Comparison of ENCODE assay signal across 16 cellular contexts in the genomic region with DNA sequence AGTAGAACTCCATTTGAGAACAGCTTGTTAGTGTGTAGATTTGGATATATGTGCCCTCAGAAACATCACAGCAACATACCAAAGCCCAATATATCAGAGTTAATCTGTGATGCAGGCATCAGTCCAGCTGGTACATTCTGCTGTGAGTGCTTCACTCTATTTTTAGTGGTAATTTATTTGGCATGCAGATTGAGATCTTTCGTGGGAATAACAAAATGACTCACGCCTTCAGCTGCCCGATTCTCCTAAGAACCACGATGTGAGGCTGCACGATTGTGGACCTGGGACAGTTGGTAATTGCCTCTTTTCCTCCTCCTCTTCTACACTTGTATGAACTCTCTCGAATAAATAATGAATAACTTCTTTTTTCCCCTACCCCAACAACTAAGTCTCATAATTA.
DNase-seq lines count a peak whose midpoint lies in the region; ATAC-seq and TF ChIP-seq lines count a peak whose summit lies in the region.
"Had no signal": no experiment of that assay in that cellular context is flagged by ENCODE, and none has a peak within 500 bp of the region (broad histone marks: within the 10 kb centered on the region; RNA-seq: fewer than 3 reads in every experiment).

No MANE protein-coding gene starts in this region.

- no peaks in the 10 kb centered on the region for H3K79me1 ChIP-seq in mesenchymal stem cell (replicated peaks; ENCODE audit: low read length, poor library complexity, severe bottlenecking)

- TF ChIP-seq CTCF in cardiac fibroblast (IDR thresholded peaks at IDR 0.05; ENCODE audit: low read depth, low read length) = no peak

- H3K4me1 ChIP-seq in mesenchymal stem cell (ENCODE audit: control insufficient read depth, insufficient read depth, low read depth, low read length) (no peaks in the 10 kb centered on the region), aorta (ENCODE audit: control insufficient read depth in 1 of 2, insufficient read depth in 2 of 2, low read length in 2 of 2) (no peaks in the 10 kb centered on the region)
- H3K4me1 ChIP-seq: A549 had no signal

- WGBS in mesenchymal stem cell = 62% methylated on average over 6 of the region's 6 CpGs
- 5% methylated on average over 6 of the region's 6 CpGs for WGBS in aorta, 2 donors

- no peak overlapping the region for H3K18ac ChIP-seq in mesenchymal stem cell (ENCODE audit: low read depth in 1 of 2, low read length in 2 of 2)

- H2BK120ac ChIP-seq in mesenchymal stem cell (ENCODE audit: low read depth, low read length) = no peak overlapping the region

- no peaks in the 10 kb centered on the region for H3K27me3 ChIP-seq in mesenchymal stem cell (ENCODE audit: control insufficient read depth in 1 of 2, insufficient read depth in 1 of 2, low read length in 2 of 2)
- no peaks in the 10 kb centered on the region for H3K27me3 ChIP-seq in aorta (ENCODE audit: control insufficient read depth in 1 of 2, insufficient read depth in 2 of 2, low read length in 1 of 2)

- no peak overlapping the region for H3K4me2 ChIP-seq in mesenchymal stem cell (ENCODE audit: low read length, poor library complexity, severe bottlenecking)
- H3K4me2 ChIP-seq: A549 had no signal

- H3K4ac ChIP-seq in mesenchymal stem cell (ENCODE audit: low read depth in 1 of 2, low read length in 2 of 2) = no peak overlapping the region

- peak; percentile 48 for ATAC-seq in Right ventricle myocardium inferior
- peak; percentile 88 for ATAC-seq in aorta (ENCODE audit: low FRiP score)
- ATAC-seq in HG02623 (IDR thresholded peaks at IDR 0.05; ENCODE audit: unreplicated experiment) = no peak
- ATAC-seq: A549 had no signal

- intact Hi-C loops in Right ventricle myocardium inferior (cut with DNase I) (no loop called here), cardiac septum (cut with DNase I) (no loop called here), aorta (cut with DNase I) (no loop called here)

- H2BK12ac ChIP-seq in mesenchymal stem cell (ENCODE audit: low read length in 2 of 2) = no peak overlapping the region

- H3K23ac ChIP-seq in mesenchymal stem cell (ENCODE audit: low read length in 2 of 2) = no peak overlapping the region

- peaks cover 5% of the 10 kb centered on the region for H3K9me3 ChIP-seq in mesenchymal stem cell (ENCODE audit: control insufficient read depth, low read length)
- no peaks in the 10 kb centered on the region for H3K9me3 ChIP-seq in aorta (ENCODE audit: control insufficient read depth, low read length)
- H3K9me3 ChIP-seq: A549 had no signal

- H3K14ac ChIP-seq in mesenchymal stem cell (ENCODE audit: low read length in 2 of 2) = no peak overlapping the region

- H2AK5ac ChIP-seq in mesenchymal stem cell (ENCODE audit: low read length, severe bottlenecking) = no peak overlapping the region

- no peak overlapping the region for H3K4me3 ChIP-seq in cardiac fibroblast (replicated peaks in 1 of 2; ENCODE audit: low read depth in 2 of 2, low read length in 2 of 2)
- peak overlapping the region in 1 of 2 experiments; percentile 18 for H3K4me3 ChIP-seq in mesenchymal stem cell (ENCODE audit: insufficient read depth in 1 of 2, low read depth in 1 of 2, low read length in 2 of 2)
- peak overlapping the region in 1 of 2 donors; percentile 72 for H3K4me3 ChIP-seq in aorta (ENCODE audit: low read length in 2 of 2)
- H3K4me3 ChIP-seq: A549 had no signal

- no peak overlapping the region for H3K9ac ChIP-seq in mesenchymal stem cell (ENCODE audit: low read length)

- H4K91ac ChIP-seq in mesenchymal stem cell (ENCODE audit: low read length) = no peak overlapping the region

- H3K36me3 ChIP-seq in mesenchymal stem cell (ENCODE audit: control insufficient read depth in 1 of 2, insufficient read depth in 2 of 2, low read depth in 1 of 2, low read length in 2 of 2) (no peaks in the 10 kb centered on the region), aorta (ENCODE audit: control insufficient read depth in 1 of 2, insufficient read depth in 2 of 2, low read length in 1 of 2) (no peaks in the 10 kb centered on the region)

- no peak overlapping the region for H2BK5ac ChIP-seq in mesenchymal stem cell (ENCODE audit: low read depth, low read length, poor library complexity, severe bottlenecking)

- H3K27ac ChIP-seq in mesenchymal stem cell (ENCODE audit: low read length, poor library complexity, severe bottlenecking) (no peak overlapping the region), aorta (ENCODE audit: low read depth in 1 of 2, low read length in 2 of 2) (peak overlapping the region in 1 of 2 donors; percentile 18)
- H3K27ac ChIP-seq: A549 had no signal

- H4K8ac ChIP-seq in mesenchymal stem cell (ENCODE audit: low read length) = no peak overlapping the region

- H2BK15ac ChIP-seq in mesenchymal stem cell (ENCODE audit: low read depth, poor library complexity, severe bottlenecking) = no peak overlapping the region

- no peak for DNase-seq in Right ventricle myocardium inferior (ENCODE audit: missing footprints)
- no peak for DNase-seq in cardiac septum (ENCODE audit: low spot score)
- peak; percentile 30 to 73 for DNase-seq in cardiac fibroblast (ENCODE audit: low read depth in 2 of 2)
- DNase-seq in mesenchymal stem cell = peak; percentile 53
- peak; percentile 42 to 57 for DNase-seq in aorta
- DNase-seq in NCI-H187 treated with DMSO at 0.1 percent for 48 hours (lab: John Stamatoyannopoulos, UW) = no peak
- no peak for DNase-seq in activated CD4-positive, alpha-beta T cell treated with anti-CD3 and anti-CD28 coated beads, Interleukin-2, amount 50 U/mL, for 48 hours
- DNase-seq: activated CD4-positive, alpha-beta T cell treated with anti-CD3 and anti-CD28 coated beads for 4 hours; activated gamma-delta T cell; cortex of kidney; DMS79; kidney glomerular epithelial cell; NCI-H1930; stimulated activated CD4-positive, alpha-beta T cell treated with anti-CD3 and anti-CD28 coated beads, Interleukin-15, amount 100 ng/mL, for 24 hours had no signal

- H2AFZ ChIP-seq in mesenchymal stem cell (ENCODE audit: low read depth, low read length) = no peak overlapping the region

Comparison
In these comparisons a context has a peak if more than half of its experiments do, and no peak if none do; other contexts are left out.
1. DNase-seq: peak in cardiac fibroblast (2 of 2), mesenchymal stem cell (single experiment) and aorta (2 of 2); none in Right ventricle myocardium inferior (single experiment), cardiac septum (single experiment), NCI-H187 treated with DMSO at 0.1 percent for 48 hours (single experiment) and activated CD4-positive, alpha-beta T cell treated with anti-CD3 and anti-CD28 coated beads, Interleukin-2, amount 50 U/mL, for 48 hours (0 of 2).